1 cellular context compared by ENCODE assay signal in the genomic region with DNA sequence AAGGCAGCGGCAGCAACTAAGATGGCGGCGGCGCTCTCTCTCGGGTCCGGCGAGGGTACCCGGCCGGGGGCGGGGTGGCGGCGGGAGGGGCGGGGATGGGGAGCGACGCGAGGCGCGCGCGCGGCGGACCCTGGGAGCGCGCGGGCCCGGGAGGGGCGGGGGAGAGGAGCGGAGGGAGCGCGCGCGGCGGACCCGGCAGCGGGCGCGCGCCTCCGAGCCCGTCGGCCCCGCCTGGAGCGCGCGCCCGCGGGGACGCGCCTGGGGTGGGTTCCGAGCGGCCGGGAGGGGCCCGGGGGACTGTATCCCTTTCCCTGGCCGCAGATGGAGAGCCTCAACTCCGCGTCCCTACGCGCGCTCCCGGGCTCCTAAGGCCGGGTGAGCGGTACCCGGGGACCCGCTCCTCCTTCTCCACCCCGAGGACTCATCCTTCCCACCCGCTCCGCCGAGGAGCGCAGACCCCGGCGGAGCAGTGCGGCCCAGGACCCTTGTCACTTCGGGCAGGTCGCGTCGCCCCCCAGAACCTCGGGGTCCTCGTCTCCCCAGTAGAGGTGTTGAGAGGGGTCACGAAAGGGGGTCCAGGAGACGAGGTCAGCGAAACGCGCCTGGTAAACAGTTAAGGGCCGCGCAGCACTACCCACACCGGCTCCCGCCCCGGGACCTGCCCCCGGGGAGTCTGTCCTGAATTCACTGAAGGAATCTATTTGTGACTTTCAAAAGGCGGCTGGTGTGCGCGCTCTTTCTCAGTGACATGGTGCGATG.
TF ChIP-seq lines count a peak whose summit lies in the region.

A gene (minus strand): TSS at position 23 of the 759 bp plus-strand sequence. CDS start 232 bp downstream, outside the sequence.

TF ChIP-seq in K562, 482 proteins besides CTCF, POLR2A, EP300 and RAD21 (continued from another document and continues in another):
- TF ChIP-seq, protein P1, sequence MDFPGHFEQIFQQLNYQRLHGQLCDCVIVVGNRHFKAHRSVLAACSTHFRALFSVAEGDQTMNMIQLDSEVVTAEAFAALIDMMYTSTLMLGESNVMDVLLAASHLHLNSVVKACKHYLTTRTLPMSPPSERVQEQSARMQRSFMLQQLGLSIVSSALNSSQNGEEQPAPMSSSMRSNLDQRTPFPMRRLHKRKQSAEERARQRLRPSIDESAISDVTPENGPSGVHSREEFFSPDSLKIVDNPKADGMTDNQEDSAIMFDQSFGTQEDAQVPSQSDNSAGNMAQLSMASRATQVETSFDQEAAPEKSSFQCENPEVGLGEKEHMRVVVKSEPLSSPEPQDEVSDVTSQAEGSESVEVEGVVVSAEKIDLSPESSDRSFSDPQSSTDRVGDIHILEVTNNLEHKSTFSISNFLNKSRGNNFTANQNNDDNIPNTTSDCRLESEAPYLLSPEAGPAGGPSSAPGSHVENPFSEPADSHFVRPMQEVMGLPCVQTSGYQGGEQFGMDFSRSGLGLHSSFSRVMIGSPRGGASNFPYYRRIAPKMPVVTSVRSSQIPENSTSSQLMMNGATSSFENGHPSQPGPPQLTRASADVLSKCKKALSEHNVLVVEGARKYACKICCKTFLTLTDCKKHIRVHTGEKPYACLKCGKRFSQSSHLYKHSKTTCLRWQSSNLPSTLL (IDR thresholded peaks at IDR 0.05) = peak; percentile 79; the same call in 1 of the 2 replicates
- TF ChIP-seq, protein P2, sequence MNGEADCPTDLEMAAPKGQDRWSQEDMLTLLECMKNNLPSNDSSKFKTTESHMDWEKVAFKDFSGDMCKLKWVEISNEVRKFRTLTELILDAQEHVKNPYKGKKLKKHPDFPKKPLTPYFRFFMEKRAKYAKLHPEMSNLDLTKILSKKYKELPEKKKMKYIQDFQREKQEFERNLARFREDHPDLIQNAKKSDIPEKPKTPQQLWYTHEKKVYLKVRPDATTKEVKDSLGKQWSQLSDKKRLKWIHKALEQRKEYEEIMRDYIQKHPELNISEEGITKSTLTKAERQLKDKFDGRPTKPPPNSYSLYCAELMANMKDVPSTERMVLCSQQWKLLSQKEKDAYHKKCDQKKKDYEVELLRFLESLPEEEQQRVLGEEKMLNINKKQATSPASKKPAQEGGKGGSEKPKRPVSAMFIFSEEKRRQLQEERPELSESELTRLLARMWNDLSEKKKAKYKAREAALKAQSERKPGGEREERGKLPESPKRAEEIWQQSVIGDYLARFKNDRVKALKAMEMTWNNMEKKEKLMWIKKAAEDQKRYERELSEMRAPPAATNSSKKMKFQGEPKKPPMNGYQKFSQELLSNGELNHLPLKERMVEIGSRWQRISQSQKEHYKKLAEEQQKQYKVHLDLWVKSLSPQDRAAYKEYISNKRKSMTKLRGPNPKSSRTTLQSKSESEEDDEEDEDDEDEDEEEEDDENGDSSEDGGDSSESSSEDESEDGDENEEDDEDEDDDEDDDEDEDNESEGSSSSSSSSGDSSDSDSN (IDR thresholded peaks at IDR 0.05; ENCODE audit: borderline replicate concordance in 1 of 2, low read depth in 2 of 2, low read length in 2 of 2) = peak in 1 of 2 experiments; percentile 16; a peak in 1 of 4 replicates
- TF ChIP-seq NFATC3 (IDR thresholded peaks at IDR 0.05) (no peak), GATAD2B (IDR thresholded peaks at IDR 0.05; ENCODE audit: borderline replicate concordance) (no peak), CHD4 (IDR thresholded peaks at IDR 0.05; ENCODE audit: insufficient read depth, insufficient replicate concordance, low read depth, low read length, poor library complexity, severe bottlenecking) (peak; percentile 9), ZNF584 (CRISPR knock-in tag; IDR thresholded peaks at IDR 0.05; ENCODE audit: low read depth) (peak; percentile 96), RBM22 (IDR thresholded peaks at IDR 0.05; ENCODE audit: low read depth, low read length, poor library complexity, severe bottlenecking) (peak; percentile 28), SMAD4 (CRISPR knock-in tag; conservative IDR thresholded peaks at IDR 0.05) (peak; percentile 83; the same call in 1 of the 2 replicates), NR2C2 (CRISPR knock-in tag; IDR thresholded peaks at IDR 0.05) (no peak), NR2C2 (tag; IDR thresholded peaks at IDR 0.05) (peak; percentile 62; the same call in 1 of the 2 replicates), ZBTB7A (IDR thresholded peaks at IDR 0.05; ENCODE audit: borderline replicate concordance, control insufficient read depth, low read depth, low read length) (peak; percentile 51; the same call in 1 of the 2 replicates), PML (IDR thresholded peaks at IDR 0.05; ENCODE audit: low read length) (no peak), MCM3 (IDR thresholded peaks at IDR 0.05) (no peak), IRF2 (CRISPR knock-in tag; IDR thresholded peaks at IDR 0.05) (no peak), JUN (IDR thresholded peaks at IDR 0.05; ENCODE audit: borderline replicate concordance, low read depth, low read length) (no peak), JUN (CRISPR knock-in tag; IDR thresholded peaks at IDR 0.05; ENCODE audit: borderline replicate concordance) (0 out of 2 replicates have a peak, but pooled peaks have one; percentile 48), SREBF1 (IDR thresholded peaks at IDR 0.05; ENCODE audit: borderline replicate concordance, low read depth, low read length) (no peak), HNRNPUL1 (IDR thresholded peaks at IDR 0.05; ENCODE audit: low read length) (no peak)
- TF ChIP-seq, protein P3, sequence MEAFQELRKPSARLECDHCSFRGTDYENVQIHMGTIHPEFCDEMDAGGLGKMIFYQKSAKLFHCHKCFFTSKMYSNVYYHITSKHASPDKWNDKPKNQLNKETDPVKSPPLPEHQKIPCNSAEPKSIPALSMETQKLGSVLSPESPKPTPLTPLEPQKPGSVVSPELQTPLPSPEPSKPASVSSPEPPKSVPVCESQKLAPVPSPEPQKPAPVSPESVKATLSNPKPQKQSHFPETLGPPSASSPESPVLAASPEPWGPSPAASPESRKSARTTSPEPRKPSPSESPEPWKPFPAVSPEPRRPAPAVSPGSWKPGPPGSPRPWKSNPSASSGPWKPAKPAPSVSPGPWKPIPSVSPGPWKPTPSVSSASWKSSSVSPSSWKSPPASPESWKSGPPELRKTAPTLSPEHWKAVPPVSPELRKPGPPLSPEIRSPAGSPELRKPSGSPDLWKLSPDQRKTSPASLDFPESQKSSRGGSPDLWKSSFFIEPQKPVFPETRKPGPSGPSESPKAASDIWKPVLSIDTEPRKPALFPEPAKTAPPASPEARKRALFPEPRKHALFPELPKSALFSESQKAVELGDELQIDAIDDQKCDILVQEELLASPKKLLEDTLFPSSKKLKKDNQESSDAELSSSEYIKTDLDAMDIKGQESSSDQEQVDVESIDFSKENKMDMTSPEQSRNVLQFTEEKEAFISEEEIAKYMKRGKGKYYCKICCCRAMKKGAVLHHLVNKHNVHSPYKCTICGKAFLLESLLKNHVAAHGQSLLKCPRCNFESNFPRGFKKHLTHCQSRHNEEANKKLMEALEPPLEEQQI (IDR thresholded peaks at IDR 0.05) = no peak
- TF ChIP-seq, protein P4, sequence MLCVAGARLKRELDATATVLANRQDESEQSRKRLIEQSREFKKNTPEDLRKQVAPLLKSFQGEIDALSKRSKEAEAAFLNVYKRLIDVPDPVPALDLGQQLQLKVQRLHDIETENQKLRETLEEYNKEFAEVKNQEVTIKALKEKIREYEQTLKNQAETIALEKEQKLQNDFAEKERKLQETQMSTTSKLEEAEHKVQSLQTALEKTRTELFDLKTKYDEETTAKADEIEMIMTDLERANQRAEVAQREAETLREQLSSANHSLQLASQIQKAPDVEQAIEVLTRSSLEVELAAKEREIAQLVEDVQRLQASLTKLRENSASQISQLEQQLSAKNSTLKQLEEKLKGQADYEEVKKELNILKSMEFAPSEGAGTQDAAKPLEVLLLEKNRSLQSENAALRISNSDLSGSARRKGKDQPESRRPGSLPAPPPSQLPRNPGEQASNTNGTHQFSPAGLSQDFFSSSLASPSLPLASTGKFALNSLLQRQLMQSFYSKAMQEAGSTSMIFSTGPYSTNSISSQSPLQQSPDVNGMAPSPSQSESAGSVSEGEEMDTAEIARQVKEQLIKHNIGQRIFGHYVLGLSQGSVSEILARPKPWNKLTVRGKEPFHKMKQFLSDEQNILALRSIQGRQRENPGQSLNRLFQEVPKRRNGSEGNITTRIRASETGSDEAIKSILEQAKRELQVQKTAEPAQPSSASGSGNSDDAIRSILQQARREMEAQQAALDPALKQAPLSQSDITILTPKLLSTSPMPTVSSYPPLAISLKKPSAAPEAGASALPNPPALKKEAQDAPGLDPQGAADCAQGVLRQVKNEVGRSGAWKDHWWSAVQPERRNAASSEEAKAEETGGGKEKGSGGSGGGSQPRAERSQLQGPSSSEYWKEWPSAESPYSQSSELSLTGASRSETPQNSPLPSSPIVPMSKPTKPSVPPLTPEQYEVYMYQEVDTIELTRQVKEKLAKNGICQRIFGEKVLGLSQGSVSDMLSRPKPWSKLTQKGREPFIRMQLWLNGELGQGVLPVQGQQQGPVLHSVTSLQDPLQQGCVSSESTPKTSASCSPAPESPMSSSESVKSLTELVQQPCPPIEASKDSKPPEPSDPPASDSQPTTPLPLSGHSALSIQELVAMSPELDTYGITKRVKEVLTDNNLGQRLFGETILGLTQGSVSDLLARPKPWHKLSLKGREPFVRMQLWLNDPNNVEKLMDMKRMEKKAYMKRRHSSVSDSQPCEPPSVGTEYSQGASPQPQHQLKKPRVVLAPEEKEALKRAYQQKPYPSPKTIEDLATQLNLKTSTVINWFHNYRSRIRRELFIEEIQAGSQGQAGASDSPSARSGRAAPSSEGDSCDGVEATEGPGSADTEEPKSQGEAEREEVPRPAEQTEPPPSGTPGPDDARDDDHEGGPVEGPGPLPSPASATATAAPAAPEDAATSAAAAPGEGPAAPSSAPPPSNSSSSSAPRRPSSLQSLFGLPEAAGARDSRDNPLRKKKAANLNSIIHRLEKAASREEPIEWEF (CRISPR knock-in tag; IDR thresholded peaks at IDR 0.05) = peak; percentile 85
- TF ChIP-seq, protein P5, sequence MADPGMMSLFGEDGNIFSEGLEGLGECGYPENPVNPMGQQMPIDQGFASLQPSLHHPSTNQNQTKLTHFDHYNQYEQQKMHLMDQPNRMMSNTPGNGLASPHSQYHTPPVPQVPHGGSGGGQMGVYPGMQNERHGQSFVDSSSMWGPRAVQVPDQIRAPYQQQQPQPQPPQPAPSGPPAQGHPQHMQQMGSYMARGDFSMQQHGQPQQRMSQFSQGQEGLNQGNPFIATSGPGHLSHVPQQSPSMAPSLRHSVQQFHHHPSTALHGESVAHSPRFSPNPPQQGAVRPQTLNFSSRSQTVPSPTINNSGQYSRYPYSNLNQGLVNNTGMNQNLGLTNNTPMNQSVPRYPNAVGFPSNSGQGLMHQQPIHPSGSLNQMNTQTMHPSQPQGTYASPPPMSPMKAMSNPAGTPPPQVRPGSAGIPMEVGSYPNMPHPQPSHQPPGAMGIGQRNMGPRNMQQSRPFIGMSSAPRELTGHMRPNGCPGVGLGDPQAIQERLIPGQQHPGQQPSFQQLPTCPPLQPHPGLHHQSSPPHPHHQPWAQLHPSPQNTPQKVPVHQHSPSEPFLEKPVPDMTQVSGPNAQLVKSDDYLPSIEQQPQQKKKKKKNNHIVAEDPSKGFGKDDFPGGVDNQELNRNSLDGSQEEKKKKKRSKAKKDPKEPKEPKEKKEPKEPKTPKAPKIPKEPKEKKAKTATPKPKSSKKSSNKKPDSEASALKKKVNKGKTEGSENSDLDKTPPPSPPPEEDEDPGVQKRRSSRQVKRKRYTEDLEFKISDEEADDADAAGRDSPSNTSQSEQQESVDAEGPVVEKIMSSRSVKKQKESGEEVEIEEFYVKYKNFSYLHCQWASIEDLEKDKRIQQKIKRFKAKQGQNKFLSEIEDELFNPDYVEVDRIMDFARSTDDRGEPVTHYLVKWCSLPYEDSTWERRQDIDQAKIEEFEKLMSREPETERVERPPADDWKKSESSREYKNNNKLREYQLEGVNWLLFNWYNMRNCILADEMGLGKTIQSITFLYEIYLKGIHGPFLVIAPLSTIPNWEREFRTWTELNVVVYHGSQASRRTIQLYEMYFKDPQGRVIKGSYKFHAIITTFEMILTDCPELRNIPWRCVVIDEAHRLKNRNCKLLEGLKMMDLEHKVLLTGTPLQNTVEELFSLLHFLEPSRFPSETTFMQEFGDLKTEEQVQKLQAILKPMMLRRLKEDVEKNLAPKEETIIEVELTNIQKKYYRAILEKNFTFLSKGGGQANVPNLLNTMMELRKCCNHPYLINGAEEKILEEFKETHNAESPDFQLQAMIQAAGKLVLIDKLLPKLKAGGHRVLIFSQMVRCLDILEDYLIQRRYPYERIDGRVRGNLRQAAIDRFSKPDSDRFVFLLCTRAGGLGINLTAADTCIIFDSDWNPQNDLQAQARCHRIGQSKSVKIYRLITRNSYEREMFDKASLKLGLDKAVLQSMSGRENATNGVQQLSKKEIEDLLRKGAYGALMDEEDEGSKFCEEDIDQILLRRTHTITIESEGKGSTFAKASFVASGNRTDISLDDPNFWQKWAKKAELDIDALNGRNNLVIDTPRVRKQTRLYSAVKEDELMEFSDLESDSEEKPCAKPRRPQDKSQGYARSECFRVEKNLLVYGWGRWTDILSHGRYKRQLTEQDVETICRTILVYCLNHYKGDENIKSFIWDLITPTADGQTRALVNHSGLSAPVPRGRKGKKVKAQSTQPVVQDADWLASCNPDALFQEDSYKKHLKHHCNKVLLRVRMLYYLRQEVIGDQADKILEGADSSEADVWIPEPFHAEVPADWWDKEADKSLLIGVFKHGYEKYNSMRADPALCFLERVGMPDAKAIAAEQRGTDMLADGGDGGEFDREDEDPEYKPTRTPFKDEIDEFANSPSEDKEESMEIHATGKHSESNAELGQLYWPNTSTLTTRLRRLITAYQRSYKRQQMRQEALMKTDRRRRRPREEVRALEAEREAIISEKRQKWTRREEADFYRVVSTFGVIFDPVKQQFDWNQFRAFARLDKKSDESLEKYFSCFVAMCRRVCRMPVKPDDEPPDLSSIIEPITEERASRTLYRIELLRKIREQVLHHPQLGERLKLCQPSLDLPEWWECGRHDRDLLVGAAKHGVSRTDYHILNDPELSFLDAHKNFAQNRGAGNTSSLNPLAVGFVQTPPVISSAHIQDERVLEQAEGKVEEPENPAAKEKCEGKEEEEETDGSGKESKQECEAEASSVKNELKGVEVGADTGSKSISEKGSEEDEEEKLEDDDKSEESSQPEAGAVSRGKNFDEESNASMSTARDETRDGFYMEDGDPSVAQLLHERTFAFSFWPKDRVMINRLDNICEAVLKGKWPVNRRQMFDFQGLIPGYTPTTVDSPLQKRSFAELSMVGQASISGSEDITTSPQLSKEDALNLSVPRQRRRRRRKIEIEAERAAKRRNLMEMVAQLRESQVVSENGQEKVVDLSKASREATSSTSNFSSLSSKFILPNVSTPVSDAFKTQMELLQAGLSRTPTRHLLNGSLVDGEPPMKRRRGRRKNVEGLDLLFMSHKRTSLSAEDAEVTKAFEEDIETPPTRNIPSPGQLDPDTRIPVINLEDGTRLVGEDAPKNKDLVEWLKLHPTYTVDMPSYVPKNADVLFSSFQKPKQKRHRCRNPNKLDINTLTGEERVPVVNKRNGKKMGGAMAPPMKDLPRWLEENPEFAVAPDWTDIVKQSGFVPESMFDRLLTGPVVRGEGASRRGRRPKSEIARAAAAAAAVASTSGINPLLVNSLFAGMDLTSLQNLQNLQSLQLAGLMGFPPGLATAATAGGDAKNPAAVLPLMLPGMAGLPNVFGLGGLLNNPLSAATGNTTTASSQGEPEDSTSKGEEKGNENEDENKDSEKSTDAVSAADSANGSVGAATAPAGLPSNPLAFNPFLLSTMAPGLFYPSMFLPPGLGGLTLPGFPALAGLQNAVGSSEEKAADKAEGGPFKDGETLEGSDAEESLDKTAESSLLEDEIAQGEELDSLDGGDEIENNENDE (IDR thresholded peaks at IDR 0.05; ENCODE audit: low read depth, low read length) = no peak
